ENCODE assay signal across 6 cellular contexts in genomic region chr19:48363500-48363809, GRCh38. TPM values are rescaled to one million over a fixed set of nuclear protein-coding genes. Genes with fewer than 3 reads are reported as not detected.
DNase-seq lines count a peak whose midpoint lies in the region; ATAC-seq and TF ChIP-seq lines count a peak whose summit lies in the region.

No MANE protein-coding gene starts in this region.

- ATAC-seq in GM18867 (IDR thresholded peaks at IDR 0.05; ENCODE audit: unreplicated experiment) = peak; percentile 12
- peak; percentile 10 for ATAC-seq in HG03175 (IDR thresholded peaks at IDR 0.05; ENCODE audit: unreplicated experiment)
- ATAC-seq in central memory CD8-positive, alpha-beta T cell (replicated peaks; ENCODE audit: extremely low read depth, poor library complexity, severe bottlenecking) = no peak
- ATAC-seq in GM19328 (IDR thresholded peaks at IDR 0.05; ENCODE audit: unreplicated experiment) = no peak
- ATAC-seq in GM21367 (IDR thresholded peaks at IDR 0.05; ENCODE audit: unreplicated experiment) = no peak

- no peaks in the 10 kb centered on the region for H3K27me3 Mint-ChIP-seq in central memory CD8-positive, alpha-beta T cell
- no peaks in the 10 kb centered on the region for H3K27me3 Mint-ChIP-seq in osteocyte (ENCODE audit: unreplicated experiment)

- no peak for TF ChIP-seq CTCF in osteocyte (IDR thresholded peaks at IDR 0.05)

- H3K9me3 Mint-ChIP-seq in central memory CD8-positive, alpha-beta T cell = no peaks in the 10 kb centered on the region
- no peaks in the 10 kb centered on the region for H3K9me3 Mint-ChIP-seq in osteocyte (ENCODE audit: unreplicated experiment)

- peaks cover 23% of the 10 kb centered on the region for H3K4me1 Mint-ChIP-seq in central memory CD8-positive, alpha-beta T cell
- peaks cover 11% of the 10 kb centered on the region for H3K4me1 Mint-ChIP-seq in osteocyte (ENCODE audit: unreplicated experiment)

- peaks cover 10% of the 10 kb centered on the region for H3K36me3 Mint-ChIP-seq in central memory CD8-positive, alpha-beta T cell (ENCODE audit: insufficient read depth)
- no peaks in the 10 kb centered on the region for H3K36me3 Mint-ChIP-seq in osteocyte (ENCODE audit: unreplicated experiment)

- H3K4me3 Mint-ChIP-seq in central memory CD8-positive, alpha-beta T cell = peak overlapping the region; percentile 80
- peak overlapping the region; percentile 82 for H3K4me3 Mint-ChIP-seq in osteocyte (ENCODE audit: unreplicated experiment)

- peak overlapping the region; percentile 69 for H3K27ac Mint-ChIP-seq in central memory CD8-positive, alpha-beta T cell (ENCODE audit: low read depth)
- peak overlapping the region; percentile 93 for H3K27ac Mint-ChIP-seq in osteocyte (ENCODE audit: unreplicated experiment)

- DNase-seq in central memory CD8-positive, alpha-beta T cell (ENCODE audit: low spot score in 2 of 2) = no peak
- no peak for DNase-seq in osteocyte (ENCODE audit: extremely low spot score, unreplicated experiment)

RNA-seq across cellular contexts. Expression of gene TMEM143, which starts 0.3 kb away (rescaled TPM):
- total RNA-seq in osteocyte = 9.1 and 12.3 TPM in 2 replicates

RNA-seq across cellular contexts. Expression of gene SYNGR4, which starts 0.7 kb away (rescaled TPM):
- not detected in 2 replicates for total RNA-seq in osteocyte

RNA-seq across cellular contexts. Expression of gene KDELR1, which starts 27.9 kb away (rescaled TPM):
- 267 and 275 TPM in 2 replicates for total RNA-seq in osteocyte

RNA-seq across cellular contexts. Expression of gene GRIN2D, which starts 30.0 kb away (rescaled TPM):
- 0.68 and 1.2 TPM in 2 replicates for total RNA-seq in osteocyte

RNA-seq across cellular contexts. Expression of gene EMP3, which starts 38.1 kb away (rescaled TPM):
- total RNA-seq in osteocyte = 201 and 212 TPM in 2 replicates

Comparison
In these comparisons a context has a peak if more than half of its experiments do, and no peak if none do; other contexts are left out.
1. ATAC-seq: peak in GM18867 (single experiment) and HG03175 (single experiment); none in central memory CD8-positive, alpha-beta T cell (single experiment), GM19328 (single experiment) and GM21367 (single experiment).